In the genomic region with DNA sequence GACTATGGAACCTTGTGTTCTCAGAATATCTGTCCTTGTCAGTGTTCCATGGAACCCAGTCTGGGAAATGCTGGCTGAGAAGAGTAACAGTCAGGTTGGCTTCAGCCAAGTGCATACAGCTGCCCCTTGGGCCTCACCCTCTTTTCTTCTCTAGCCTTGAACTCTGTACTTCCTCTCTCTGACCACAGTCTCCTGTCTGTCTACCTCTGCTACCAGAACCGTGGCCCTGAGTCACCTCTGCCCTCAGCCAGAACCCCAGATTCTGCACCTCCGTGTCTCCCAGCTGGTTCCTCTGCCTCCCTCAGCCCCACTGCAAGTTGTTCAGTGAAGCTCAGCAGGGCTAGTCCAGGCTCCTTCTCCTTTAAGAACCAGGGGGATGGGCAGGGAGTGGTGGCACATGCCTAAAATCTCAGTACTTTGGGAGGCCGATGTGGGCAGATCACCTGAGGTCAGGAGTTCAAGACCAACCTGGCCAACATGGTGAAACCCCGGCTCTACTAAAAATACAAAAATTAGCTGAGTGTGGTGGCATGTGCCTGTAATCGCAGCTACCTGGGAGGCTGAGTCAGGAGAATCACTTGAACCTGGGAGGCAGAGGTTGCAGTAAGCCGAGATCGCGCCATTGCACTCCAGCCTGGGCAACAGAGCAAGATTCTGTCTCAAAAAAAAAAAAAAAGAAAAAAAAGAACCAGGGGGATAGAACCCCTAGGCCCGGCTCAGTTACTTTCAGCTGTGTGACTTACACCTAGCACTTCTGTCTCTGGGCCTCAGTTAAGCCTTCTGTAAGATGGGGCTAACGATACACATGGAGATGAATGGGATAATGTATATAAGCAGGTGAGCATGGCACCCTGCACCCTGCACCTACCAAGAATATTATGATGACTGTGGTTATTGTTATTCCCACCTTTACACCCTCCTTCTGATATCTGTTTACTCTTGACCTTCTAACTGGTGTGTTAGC, we compare ENCODE assay signal across 9 cellular contexts. TPM values are rescaled to one million over a fixed set of nuclear protein-coding genes. Genes with fewer than 3 reads are reported as not detected.
A peak's percentile ranks its signal among the peaks of the same experiment; 100 is the strongest.
DNase-seq lines count a peak whose midpoint lies in the region; ATAC-seq and TF ChIP-seq lines count a peak whose summit lies in the region.
"Had no signal": no experiment of that assay in that cellular context is flagged by ENCODE, and none has a peak within 500 bp of the region (broad histone marks: within the 10 kb centered on the region; RNA-seq: fewer than 3 reads in every experiment).

No MANE protein-coding gene starts in this region.

- DNase-seq in CD4-positive, alpha-beta memory T cell: peak in 3 of 5 donors; percentile 30 to 77 (median 39)
- DNase-seq in GM20000 (ENCODE audit: low spot score) (peak; percentile 63), spleen (peak; percentile 87), endodermal cell (no peak), left cardiac atrium (no peak), NCI-H2227 (lab: John Stamatoyannopoulos, UW; ENCODE audit: unreplicated experiment) (no peak)
- DNase-seq in activated CD4-positive, alpha-beta T cell treated with anti-CD3 and anti-CD28 coated beads, Interleukin-2, amount 50 U/mL, for 4 hours: peak; percentile 23 to 28

- no peak for TF ChIP-seq POLR2A in spleen (IDR thresholded peaks at IDR 0.05)

- H3K27ac ChIP-seq in CD4-positive, alpha-beta memory T cell (ENCODE audit: low read depth, low read length): no peak overlapping the region
- H3K27ac ChIP-seq in spleen (peak overlapping the region in 7 of 8 donors; percentile 21 to 80 (median 65)), endodermal cell (ENCODE audit: low read depth, low read length) (no peak overlapping the region)
- H3K27ac ChIP-seq: parathyroid adenoma had no signal

- H3K36me3 Mint-ChIP-seq in CD4-positive, alpha-beta memory T cell: peaks cover 4 to 35% of the 10 kb centered on the region in 2 donors
- H3K36me3 Mint-ChIP-seq in endodermal cell (ENCODE audit: low read depth): no peaks in the 10 kb centered on the region

- ATAC-seq in HG03571 (IDR thresholded peaks at IDR 0.05; ENCODE audit: unreplicated experiment) (peak; percentile 53), left cardiac atrium (no peak)

- no peak overlapping the region for H3K4me3 ChIP-seq in CD4-positive, alpha-beta memory T cell (ENCODE audit: low read length in 2 of 2)
- H3K4me3 ChIP-seq in spleen: no peak overlapping the region
- H3K4me3 ChIP-seq in endodermal cell (ENCODE audit: low read length): no peak overlapping the region

- TF ChIP-seq CTCF in GM20000 (IDR thresholded peaks at IDR 0.05; ENCODE audit: extremely low read depth, missing control alignments) (no peak), spleen (IDR thresholded peaks at IDR 0.05 in 8 of 11, conservative IDR thresholded peaks at IDR 0.05 in 3 of 11) (no peak), endodermal cell (conservative IDR thresholded peaks at IDR 0.05) (no peak)

- H3K9me3 Mint-ChIP-seq in CD4-positive, alpha-beta memory T cell: no peaks in the 10 kb centered on the region
- no peaks in the 10 kb centered on the region for H3K9me3 Mint-ChIP-seq in endodermal cell

- 65 to 74% (median 72%) methylated on average over 9 to 10 of the region's 10 CpGs for WGBS in spleen, 5 donors
- WGBS in endodermal cell (ENCODE audit: insufficient coverage in 1 of 2, insufficient read length in 1 of 2), 2 experiments: 83 to 91% methylated on average over 7 to 10 of the region's 10 CpGs

- no peaks in the 10 kb centered on the region for H3K9me3 ChIP-seq in CD4-positive, alpha-beta memory T cell (ENCODE audit: control insufficient read depth in 1 of 2, low read length in 2 of 2)
- H3K9me3 ChIP-seq in spleen: no peaks in the 10 kb centered on the region
- no peaks in the 10 kb centered on the region for H3K9me3 ChIP-seq in endodermal cell (ENCODE audit: control insufficient read depth, low read length)

- H3K27me3 ChIP-seq in CD4-positive, alpha-beta memory T cell (ENCODE audit: insufficient read depth, low read length): no peaks in the 10 kb centered on the region
- H3K27me3 ChIP-seq in spleen (replicated peaks in 1 of 7) (no peaks in the 10 kb centered on the region), endodermal cell (ENCODE audit: control insufficient read depth, insufficient read depth, low read length, poor library complexity, severe bottlenecking) (no peaks in the 10 kb centered on the region)

- H3K27ac Mint-ChIP-seq in CD4-positive, alpha-beta memory T cell: peak overlapping the region; percentile 52 to 95 (median 86)
- H3K27ac Mint-ChIP-seq in endodermal cell: no peak overlapping the region

- peaks cover 44 to 76% (median 58%) of the 10 kb centered on the region in 4 donors for H3K4me1 Mint-ChIP-seq in CD4-positive, alpha-beta memory T cell
- peaks cover 4% of the 10 kb centered on the region for H3K4me1 Mint-ChIP-seq in endodermal cell

- intact Hi-C loops in CD4-positive, alpha-beta memory T cell (cut with micrococcal nuclease): loop anchor here (1.0 to 2.0 kb wide), 4 partner anchors 19 to 237 kb away; a partner anchor contains a TSS
- intact Hi-C loops in spleen (cut with DNase I; ENCODE audit: low total_unique reads): loop anchor here (10.0 kb wide), 2 partner anchors 59 to 199 kb away; a partner anchor contains a TSS
- intact Hi-C loops in left cardiac atrium (cut with DNase I): loop anchor here in 1 of 2 donors (2.0 to 10.0 kb wide), 2 partner anchors 59 to 199 kb away; a partner anchor contains a TSS

- H3K4me3 Mint-ChIP-seq in CD4-positive, alpha-beta memory T cell: peak overlapping the region in 5 of 8 donors; percentile 45 to 83 (median 61)
- no peak overlapping the region for H3K4me3 Mint-ChIP-seq in endodermal cell

- peaks cover 10% of the 10 kb centered on the region for H3K36me3 ChIP-seq in CD4-positive, alpha-beta memory T cell (ENCODE audit: insufficient read depth, low read length)
- H3K36me3 ChIP-seq in spleen (peaks cover 0 to 65% (median 7%) of the 10 kb centered on the region in 6 donors), endodermal cell (ENCODE audit: control insufficient read depth, insufficient read depth, low read length) (no peaks in the 10 kb centered on the region)

- H3K4me1 ChIP-seq in CD4-positive, alpha-beta memory T cell (ENCODE audit: insufficient read depth, low read length): peaks cover 72% of the 10 kb centered on the region
- H3K4me1 ChIP-seq in spleen: peaks cover 36 to 92% (median 66%) of the 10 kb centered on the region in 6 donors
- no peaks in the 10 kb centered on the region for H3K4me1 ChIP-seq in endodermal cell (ENCODE audit: control insufficient read depth, insufficient read depth, low read length)
- H3K4me1 ChIP-seq: parathyroid adenoma had no signal

- no peak overlapping the region for H3K9ac ChIP-seq in endodermal cell (ENCODE audit: extremely low read depth, low read length, poor library complexity, severe bottlenecking)
- H3K9ac ChIP-seq: parathyroid adenoma had no signal

- no peaks in the 10 kb centered on the region for H3K27me3 Mint-ChIP-seq in CD4-positive, alpha-beta memory T cell
- no peaks in the 10 kb centered on the region for H3K27me3 Mint-ChIP-seq in endodermal cell (ENCODE audit: insufficient read depth)

- POLR2A ChIA-PET in CD4-positive, alpha-beta memory T cell (lab: Charles Lee; ENCODE audit: partially characterized antibody): interaction anchor here (0.7 to 5.2 kb wide), 16 partner anchors 10 to 333 kb away, joined by 3 to 80 read pairs (median 5); a partner anchor contains a TSS

- CTCF ChIA-PET in CD4-positive, alpha-beta memory T cell (lab: Charles Lee; ENCODE audit: partially characterized antibody): interaction anchor here (0.7 to 5.1 kb wide), 19 partner anchors 11 to 392 kb away, joined by 3 to 51 read pairs (median 4); a partner anchor contains a TSS

RNA-seq across cellular contexts. Expression of a gene that starts 24.3 kb away (rescaled TPM):
- 10 to 100 TPM; 76.1 to 79.3 TPM for total RNA-seq in CD4-positive, alpha-beta memory T cell
- 10 to 100 TPM in 1 of 2 donors, 1 to 10 TPM in 1; 8.4 to 20.1 TPM for polyA plus RNA-seq in CD4-positive, alpha-beta memory T cell
- total RNA-seq in spleen (10 to 100 TPM; 32.8 to 56.1 (median 48.6) TPM), endodermal cell (10 to 100 TPM; 34.0 to 34.1 TPM), left cardiac atrium (10 to 100 TPM; 17.9 to 27.0 TPM)
- polyA plus RNA-seq in spleen: 10 to 100 TPM; 15.4 to 20.4 (median 16.2) TPM
- polyA plus RNA-seq in endodermal cell (2013, experiment 1 of 2): 18.5 TPM
- polyA plus RNA-seq in endodermal cell (2013, experiment 2 of 2): 16.3 TPM

RNA-seq across cellular contexts. Expression of a gene that starts 59.2 kb away (rescaled TPM):
- total RNA-seq in CD4-positive, alpha-beta memory T cell: 1 to 10 TPM; 4.8 to 5.3 TPM
- polyA plus RNA-seq in CD4-positive, alpha-beta memory T cell: 1 to 10 TPM; 4.4 to 5.8 TPM
- total RNA-seq in spleen: 10 to 100 TPM in 3 of 7 donors, 1 to 10 TPM in 4; 4.8 to 11.8 (median 9.4) TPM
- polyA plus RNA-seq in spleen: 1 to 10 TPM; 1.4 to 3.4 (median 2.7) TPM
- total RNA-seq in endodermal cell: under 1 TPM; 0.26 to 0.40 TPM
- 0.46 TPM for polyA plus RNA-seq in endodermal cell (2013, experiment 1 of 2)
- polyA plus RNA-seq in endodermal cell (2013, experiment 2 of 2): 0.83 TPM
- 1 to 10 TPM; 1.7 to 1.8 TPM for total RNA-seq in left cardiac atrium

Comparison
In these comparisons a context has a peak if more than half of its experiments do, and no peak if none do; other contexts are left out.
1. DNase-seq: peak in CD4-positive, alpha-beta memory T cell (3 of 5), GM20000 (single experiment), activated CD4-positive, alpha-beta T cell treated with anti-CD3 and anti-CD28 coated beads, Interleukin-2, amount 50 U/mL, for 4 hours (2 of 2) and spleen (single experiment); none in endodermal cell (single experiment), left cardiac atrium (single experiment) and NCI-H2227 (single experiment).
2. H3K27ac ChIP-seq: peak in spleen (7 of 8); none in CD4-positive, alpha-beta memory T cell (single experiment) and endodermal cell (single experiment).